1 cellular context compared by ENCODE assay signal in the genomic region with DNA sequence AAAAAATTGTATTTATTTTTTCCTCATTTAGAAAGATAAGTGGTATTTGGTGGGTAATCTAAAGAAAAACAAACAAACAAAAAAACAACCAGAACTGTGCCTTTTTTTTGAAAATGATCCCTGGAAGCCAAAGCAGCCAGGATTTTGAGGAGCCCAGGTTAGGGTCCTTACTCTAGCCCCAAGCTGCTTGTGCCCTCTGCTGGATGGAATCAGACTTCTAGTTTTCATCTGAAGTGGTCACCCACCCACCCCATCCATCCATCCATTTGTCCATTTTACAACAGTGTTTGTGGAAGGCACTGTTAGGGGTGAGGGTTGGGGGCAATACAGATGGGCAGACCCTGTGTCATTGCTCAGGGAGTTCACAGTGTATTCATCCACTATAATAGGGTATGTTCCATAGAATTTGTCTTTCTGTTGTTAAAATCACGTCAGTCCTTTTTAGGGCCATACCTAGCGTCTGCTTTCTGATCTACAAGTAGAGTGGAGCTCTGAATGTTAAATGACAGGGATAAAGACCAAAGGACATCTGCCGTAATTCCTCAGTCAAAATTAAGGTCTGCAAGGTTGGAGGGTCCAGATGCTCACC.
TF ChIP-seq lines count a peak whose summit lies in the region.

No MANE protein-coding gene starts in this region.

TF ChIP-seq in H1, 55 proteins besides CTCF, POLR2A, EP300 and RAD21:
- TF ChIP-seq TEAD4 (IDR thresholded peaks at IDR 0.05; ENCODE audit: low read depth, low read length) (peak; percentile 80), CEBPB (IDR thresholded peaks at IDR 0.05; ENCODE audit: low read depth, low read length) (no peak)
